ENCODE assay signal across 13 cellular contexts in genomic region chr1:203666621-203667020, GRCh38. TPM values are rescaled to one million over a fixed set of nuclear protein-coding genes. Genes with fewer than 3 reads are reported as not detected.
DNase-seq lines count a peak whose midpoint lies in the region; ATAC-seq, FAIRE-seq and TF ChIP-seq lines count a peak whose summit lies in the region.
"Had no signal": no experiment of that assay in that cellular context is flagged by ENCODE, and none has a peak within 500 bp of the region (broad histone marks: within the 10 kb centered on the region; RNA-seq: fewer than 3 reads in every experiment).

No MANE protein-coding gene starts in this region.

- H3K4me3 ChIP-seq in mesenchymal stem cell (ENCODE audit: insufficient read depth in 1 of 2, low read depth in 1 of 2, low read length in 2 of 2) (no peak overlapping the region), stomach smooth muscle (ENCODE audit: low read length in 2 of 2) (peak overlapping the region in 1 of 2 donors; percentile 49)
- H3K4me3 ChIP-seq: dorsolateral prefrontal cortex had no signal

- POLR2A ChIA-PET in WTC11 (lab: Charles Lee) = interaction anchor here (0.5 kb wide), 1 partner anchor 21 kb away, joined by 3 read pairs; no protein-coding TSS in a partner anchor

- no peak overlapping the region for H3K4me2 ChIP-seq in mesenchymal stem cell (ENCODE audit: low read length, poor library complexity, severe bottlenecking)

- H3K14ac ChIP-seq in mesenchymal stem cell (ENCODE audit: low read length in 2 of 2) = no peak overlapping the region

- no peak overlapping the region for H2BK15ac ChIP-seq in mesenchymal stem cell (ENCODE audit: low read depth, poor library complexity, severe bottlenecking)

- H3K4ac ChIP-seq in mesenchymal stem cell (ENCODE audit: low read depth in 1 of 2, low read length in 2 of 2) = no peak overlapping the region

- H2BK12ac ChIP-seq in mesenchymal stem cell (ENCODE audit: low read length in 2 of 2) = no peak overlapping the region

- H3K27ac ChIP-seq in mesenchymal stem cell (ENCODE audit: low read length, poor library complexity, severe bottlenecking) (no peak overlapping the region), stomach smooth muscle (ENCODE audit: low read length) (peak overlapping the region; percentile 98)

- no peak overlapping the region for H2BK120ac ChIP-seq in mesenchymal stem cell (ENCODE audit: low read depth, low read length)

- peak overlapping the region; percentile 5 for H3K4me3 Mint-ChIP-seq in endothelial cell (ENCODE audit: unreplicated experiment)
- H3K4me3 Mint-ChIP-seq in WTC11 = no peak overlapping the region
- H3K4me3 Mint-ChIP-seq: B cell had no signal

- H3K36me3 Mint-ChIP-seq in endothelial cell (ENCODE audit: low read depth, unreplicated experiment) (peaks cover 11% of the 10 kb centered on the region), WTC11 (no peaks in the 10 kb centered on the region)

- H3K27me3 ChIP-seq in mesenchymal stem cell (ENCODE audit: control insufficient read depth in 1 of 2, insufficient read depth in 1 of 2, low read length in 2 of 2) = no peaks in the 10 kb centered on the region
- H3K27me3 ChIP-seq in stomach smooth muscle (ENCODE audit: control insufficient read depth in 1 of 2, insufficient read depth in 2 of 2, low read length in 2 of 2) = no peaks in the 10 kb centered on the region
- H3K27me3 ChIP-seq: dorsolateral prefrontal cortex had no signal

- ATAC-seq in WTC11 (no peak), HG03378 (IDR thresholded peaks at IDR 0.05; ENCODE audit: unreplicated experiment) (no peak)

- H3K79me1 ChIP-seq in mesenchymal stem cell (replicated peaks; ENCODE audit: low read length, poor library complexity, severe bottlenecking) = peaks cover 28% of the 10 kb centered on the region

- TF ChIP-seq CTCF in endothelial cell (IDR thresholded peaks at IDR 0.05; ENCODE audit: unreplicated experiment) (no peak), WTC11 (IDR thresholded peaks at IDR 0.05) (no peak)

- H4K91ac ChIP-seq in mesenchymal stem cell (ENCODE audit: low read length) = no peak overlapping the region

- no peak overlapping the region for H2BK5ac ChIP-seq in mesenchymal stem cell (ENCODE audit: low read depth, low read length, poor library complexity, severe bottlenecking)

- H3K23ac ChIP-seq in mesenchymal stem cell (ENCODE audit: low read length in 2 of 2) = no peak overlapping the region

- H2AK5ac ChIP-seq in mesenchymal stem cell (ENCODE audit: low read length, severe bottlenecking) = peak overlapping the region; percentile 84

- H3K27ac Mint-ChIP-seq in endothelial cell (ENCODE audit: unreplicated experiment) (peak overlapping the region; percentile 85), WTC11 (no peak overlapping the region)
- H3K27ac Mint-ChIP-seq: B cell had no signal

- DNase-seq in MV-4-11 (lab: John Stamatoyannopoulos, UW) = peak; percentile 3
- no peak for DNase-seq in endothelial cell (ENCODE audit: low spot score)
- DNase-seq in mesenchymal stem cell = peak; percentile 81
- DNase-seq in stimulated activated naive CD4-positive, alpha-beta T cell treated with Interleukin-2 at 50 U/mL for 16 hours (lab: John Stamatoyannopoulos, UW) = no peak
- DNase-seq in RCC 7860 (ENCODE audit: low spot score) = no peak
- no peak for DNase-seq in WTC11 (ENCODE audit: low spot score)
- DNase-seq: activated CD4-positive, alpha-beta T cell treated with anti-CD3 and anti-CD28 coated beads for 1 hour; activated T-cell treated with anti-CD3 and anti-CD28 coated beads, Interleukin-2, amount 50 U/mL, for 1 hour; SW 1271 had no signal

- H2AFZ ChIP-seq in mesenchymal stem cell (ENCODE audit: low read depth, low read length) = no peak overlapping the region

- peaks cover 26% of the 10 kb centered on the region for H3K4me1 ChIP-seq in mesenchymal stem cell (ENCODE audit: control insufficient read depth, insufficient read depth, low read depth, low read length)
- peaks cover 91% of the 10 kb centered on the region for H3K4me1 ChIP-seq in stomach smooth muscle (ENCODE audit: control insufficient read depth, insufficient read depth, low read length)

- no peak for FAIRE-seq in RCC 7860 (lab: Jason Lieb, UNC)

- H3K18ac ChIP-seq in mesenchymal stem cell (ENCODE audit: low read depth in 1 of 2, low read length in 2 of 2) = no peak overlapping the region

- H3K9ac ChIP-seq in mesenchymal stem cell (ENCODE audit: low read length) (peak overlapping the region; percentile 67), stomach smooth muscle (ENCODE audit: low read length in 2 of 2) (peak overlapping the region; percentile 47 to 66)

- CTCF ChIA-PET in WTC11 (lab: Charles Lee) = interaction anchor here (0.7 to 1.3 kb wide), 2 partner anchors 16 to 394 kb away, joined by 3 read pairs; no protein-coding TSS in a partner anchor

- no peaks in the 10 kb centered on the region for H3K9me3 ChIP-seq in mesenchymal stem cell (ENCODE audit: control insufficient read depth, low read length)
- H3K9me3 ChIP-seq in stomach smooth muscle (ENCODE audit: control insufficient read depth in 2 of 2, low read length in 2 of 2) = no peaks in the 10 kb centered on the region

- H3K9me3 Mint-ChIP-seq in endothelial cell (ENCODE audit: unreplicated experiment) (no peaks in the 10 kb centered on the region), WTC11 (no peaks in the 10 kb centered on the region)

- H3K36me3 ChIP-seq in mesenchymal stem cell (ENCODE audit: control insufficient read depth in 1 of 2, insufficient read depth in 2 of 2, low read depth in 1 of 2, low read length in 2 of 2) (peaks cover 0 to 19% of the 10 kb centered on the region in 2 experiments), stomach smooth muscle (ENCODE audit: control insufficient read depth in 2 of 2, insufficient read depth in 2 of 2, low read length in 2 of 2) (peaks cover 0 to 8% of the 10 kb centered on the region in 2 donors)

- H3K27me3 Mint-ChIP-seq in endothelial cell (ENCODE audit: unreplicated experiment) = peaks cover 10% of the 10 kb centered on the region
- H3K27me3 Mint-ChIP-seq in WTC11 (ENCODE audit: low read depth) = 0 out of 2 replicates have a peak, but pooled peaks cover 4% of the 10 kb centered on the region

- 82% methylated on average over 1 of the region's 1 CpG for WGBS in mesenchymal stem cell

- peaks cover 68% of the 10 kb centered on the region for H3K4me1 Mint-ChIP-seq in endothelial cell (ENCODE audit: unreplicated experiment)
- H3K4me1 Mint-ChIP-seq in WTC11 = peaks cover 13% of the 10 kb centered on the region
- H3K4me1 Mint-ChIP-seq: B cell had no signal

- H4K8ac ChIP-seq in mesenchymal stem cell (ENCODE audit: low read length) = no peak overlapping the region

TF ChIP-seq in WTC11, 78 proteins besides CTCF, POLR2A, EP300 and RAD21:
- TF ChIP-seq AFF4 (CRISPR knock-in tag; IDR thresholded peaks at IDR 0.05; ENCODE audit: borderline replicate concordance) = no peak
- no peak for TF ChIP-seq TP53 (CRISPR knock-in tag; IDR thresholded peaks at IDR 0.05)

RNA-seq across cellular contexts. Expression of gene ATP2B4, which starts 40.0 kb away (rescaled TPM):
- total RNA-seq in endothelial cell (ENCODE audit: unreplicated experiment) = 137 TPM
- polyA plus RNA-seq in mesenchymal stem cell (2013, experiment 1 of 2) = 58.0 TPM
- polyA plus RNA-seq in mesenchymal stem cell (2013, experiment 2 of 2) = 58.7 TPM
- 18.5 to 22.1 TPM (median 19.1 TPM) in 3 replicates for total RNA-seq in WTC11 (2021)

Comparison
In these comparisons a context has a peak if more than half of its experiments do, and no peak if none do; other contexts are left out.
1. DNase-seq: peak in MV-4-11 (single experiment) and mesenchymal stem cell (single experiment); none in endothelial cell (single experiment), stimulated activated naive CD4-positive, alpha-beta T cell treated with Interleukin-2 at 50 U/mL for 16 hours (single experiment), RCC 7860 (single experiment) and WTC11 (single experiment).